Comparison of ENCODE assay signal across 25 cellular contexts in the genomic region with DNA sequence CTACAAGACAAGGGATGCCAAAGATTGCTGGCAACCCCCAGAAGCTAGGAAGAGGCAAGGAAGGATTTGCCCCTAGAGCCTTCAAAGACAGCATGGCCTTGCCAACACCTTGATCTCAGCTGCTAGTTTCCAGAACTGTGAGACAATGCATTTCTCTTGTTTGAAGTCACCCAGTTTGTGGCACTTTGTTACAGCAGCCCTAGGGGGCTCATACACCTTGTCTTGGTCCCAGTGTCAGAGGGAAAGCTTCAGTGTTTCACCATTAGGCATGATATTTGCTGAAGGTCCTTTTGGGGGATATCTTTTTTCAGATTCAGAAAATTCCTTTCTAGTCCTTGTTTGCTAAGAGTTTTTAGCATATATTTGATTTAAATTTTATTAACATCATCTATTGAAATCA. TPM values are rescaled to one million over a fixed set of nuclear protein-coding genes. Genes with fewer than 3 reads are reported as not detected.
DNase-seq lines count a peak whose midpoint lies in the region; ATAC-seq, FAIRE-seq and TF ChIP-seq lines count a peak whose summit lies in the region.
"Had no signal": no experiment of that assay in that cellular context is flagged by ENCODE, and none has a peak within 500 bp of the region (broad histone marks: within the 10 kb centered on the region; RNA-seq: fewer than 3 reads in every experiment).

No MANE protein-coding gene starts in this region.

- H4K91ac ChIP-seq in mesenchymal stem cell (ENCODE audit: low read length): no peak overlapping the region

- no peak for TF ChIP-seq CTCF in K562 (IDR thresholded peaks at IDR 0.05 in 2 of 3, conservative IDR thresholded peaks at IDR 0.05 in 1 of 3; ENCODE audit: insufficient read depth in 2 of 3, low read depth in 1 of 3, low read length in 3 of 3)

- H3K18ac ChIP-seq in mesenchymal stem cell (ENCODE audit: low read depth in 1 of 2, low read length in 2 of 2): no peak overlapping the region

- no peak overlapping the region for H3K4me2 ChIP-seq in K562 (ENCODE audit: insufficient read depth, low read length)
- no peak overlapping the region for H3K4me2 ChIP-seq in mesenchymal stem cell (ENCODE audit: low read length, poor library complexity, severe bottlenecking)
- H3K4me2 ChIP-seq: A549; BLaER1 treated with 17β-estradiol and CSF1 and Interleukin-3, amounts not matched to agents 10 nM and 100 nM; GM23338 had no signal

- no peak overlapping the region for H2AFZ ChIP-seq in K562 (ENCODE audit: low read depth, low read length)
- no peak overlapping the region for H2AFZ ChIP-seq in mesenchymal stem cell (ENCODE audit: low read depth, low read length)
- H2AFZ ChIP-seq: GM23338 had no signal

- H3K23ac ChIP-seq in mesenchymal stem cell (ENCODE audit: low read length in 2 of 2): no peak overlapping the region

- H2BK120ac ChIP-seq in mesenchymal stem cell (ENCODE audit: low read depth, low read length): no peak overlapping the region

- H2BK5ac ChIP-seq in mesenchymal stem cell (ENCODE audit: low read depth, low read length, poor library complexity, severe bottlenecking): no peak overlapping the region

- H4K20me1 ChIP-seq in K562 (replicated peaks; ENCODE audit: control insufficient read depth, insufficient read depth, low read length): no peaks in the 10 kb centered on the region

- H3K9ac ChIP-seq in K562 (ENCODE audit: insufficient read depth in 1 of 2, low read depth in 2 of 2, low read length in 2 of 2): no peak overlapping the region
- H3K9ac ChIP-seq in mesenchymal stem cell (ENCODE audit: low read length): no peak overlapping the region
- H3K9ac ChIP-seq: BLaER1 treated with 17β-estradiol and CSF1 and Interleukin-3, amounts not matched to agents 10 nM and 100 nM had no signal

- H3K36me3 ChIP-seq in K562 (ENCODE audit: control insufficient read depth, insufficient read depth, low read length) (no peaks in the 10 kb centered on the region), mesenchymal stem cell (ENCODE audit: control insufficient read depth in 1 of 2, insufficient read depth in 2 of 2, low read depth in 1 of 2, low read length in 2 of 2) (no peaks in the 10 kb centered on the region)
- H3K36me3 ChIP-seq: BE2C; BLaER1 treated with 17β-estradiol and CSF1 and Interleukin-3, amounts not matched to agents 10 nM and 100 nM had no signal

- H3K79me2 ChIP-seq in K562 (ENCODE audit: control insufficient read depth, insufficient read depth, low read length): no peaks in the 10 kb centered on the region

- no peak overlapping the region for H3K14ac ChIP-seq in mesenchymal stem cell (ENCODE audit: low read length in 2 of 2)

- H3K27ac ChIP-seq in K562 (ENCODE audit: extremely low read depth, low read depth, low read length) (no peak overlapping the region), mesenchymal stem cell (ENCODE audit: low read length, poor library complexity, severe bottlenecking) (no peak overlapping the region), caudate nucleus (ENCODE audit: low read depth, low read length) (no peak overlapping the region)
- H3K27ac ChIP-seq: A549; BLaER1 treated with 17β-estradiol and CSF1 and Interleukin-3, amounts not matched to agents 10 nM and 100 nM had no signal

- H3K9me1 ChIP-seq in K562 (ENCODE audit: control insufficient read depth, insufficient read depth, low read length): no peaks in the 10 kb centered on the region

- intact Hi-C loops in K562 (cut with micrococcal nuclease): loop anchor here (10.0 kb wide), 1 partner anchor 575 kb away; no protein-coding TSS in a partner anchor

- no peak overlapping the region for H3K4me3 ChIP-seq in K562
- H3K4me3 ChIP-seq in mesenchymal stem cell (ENCODE audit: insufficient read depth in 1 of 2, low read depth in 1 of 2, low read length in 2 of 2): no peak overlapping the region
- H3K4me3 ChIP-seq: A549; BLaER1 treated with 17β-estradiol and CSF1 and Interleukin-3, amounts not matched to agents 10 nM and 100 nM; GM12878; GM23338 had no signal

- peaks cover 3% of the 10 kb centered on the region for H3K79me1 ChIP-seq in mesenchymal stem cell (replicated peaks; ENCODE audit: low read length, poor library complexity, severe bottlenecking)

- H3K4me1 ChIP-seq in K562 (replicated peaks in 1 of 2; ENCODE audit: control insufficient read depth in 2 of 2, insufficient read depth in 2 of 2, low read length in 2 of 2) (peaks cover 2 to 18% of the 10 kb centered on the region in 2 experiments; a peak in 2 of 5 replicates), mesenchymal stem cell (ENCODE audit: control insufficient read depth, insufficient read depth, low read depth, low read length) (peaks cover 5% of the 10 kb centered on the region)
- H3K4me1 ChIP-seq: BE2C had no signal

- H2BK15ac ChIP-seq in mesenchymal stem cell (ENCODE audit: low read depth, poor library complexity, severe bottlenecking): no peak overlapping the region

- H3K9me3 ChIP-seq in K562 (replicated peaks; ENCODE audit: control insufficient read depth, insufficient read depth, low read depth, low read length) (no peaks in the 10 kb centered on the region), mesenchymal stem cell (ENCODE audit: control insufficient read depth, low read length) (no peaks in the 10 kb centered on the region)
- H3K9me3 ChIP-seq: A549; BE2C; BLaER1 treated with 17β-estradiol and CSF1 and Interleukin-3, amounts not matched to agents 10 nM and 100 nM had no signal

- no peak overlapping the region for H2BK12ac ChIP-seq in mesenchymal stem cell (ENCODE audit: low read length in 2 of 2)

- no peak overlapping the region for H3K4ac ChIP-seq in mesenchymal stem cell (ENCODE audit: low read depth in 1 of 2, low read length in 2 of 2)

- no TSS peak for BruUV-seq in K562 (replicated peaks; lab: Mats Ljungman, UMichigan)

- H3K27me3 ChIP-seq in K562 (ENCODE audit: control insufficient read depth in 2 of 2, insufficient read depth in 2 of 2, low read length in 2 of 2): peaks cover 15 to 21% of the 10 kb centered on the region in 2 experiments; a peak in 4 of 5 replicates
- no peaks in the 10 kb centered on the region for H3K27me3 ChIP-seq in mesenchymal stem cell (ENCODE audit: control insufficient read depth in 1 of 2, insufficient read depth in 1 of 2, low read length in 2 of 2)

- no peak for TF ChIP-seq POLR2A in GM12892 (IDR thresholded peaks at IDR 0.05; ENCODE audit: low read depth, low read length)
- no peak for TF ChIP-seq POLR2A in K562 (conservative IDR thresholded peaks at IDR 0.05)

- no peak for ATAC-seq in K562
- ATAC-seq: A549, GM12878, GM23338 had no signal

- H2AK5ac ChIP-seq in mesenchymal stem cell (ENCODE audit: low read length, severe bottlenecking): no peak overlapping the region

- in situ Hi-C loops in K562 (cut with MboI): no loop called here

- DNase-seq in GM12892 (ENCODE audit: insufficient read length) (no peak), K562 (ENCODE audit: extremely low read depth in 1 of 4, low spot score in 3 of 4) (no peak), mesenchymal stem cell (no peak), amniotic stem cell (lab: John Stamatoyannopoulos, UW) (no peak), caudate nucleus (lab: John Stamatoyannopoulos, UW) (no peak), NCI-H2029 (lab: John Stamatoyannopoulos, UW) (no peak)
- DNase-seq: 8988T; ACHN; AML-193; BE2C; CD4-positive, alpha-beta T cell; CD8-positive, alpha-beta memory T cell; DMS 273 treated with DMSO at 0.1 percent for 48 hours; DMS79; EL; GDM1; HCEC 1CT had no signal

- H4K8ac ChIP-seq in mesenchymal stem cell (ENCODE audit: low read length): peak overlapping the region; percentile 54

- FAIRE-seq in GM12892 (lab: Jason Lieb, UNC) (peak; percentile 44), K562 (lab: Jason Lieb, UNC) (no peak)
- FAIRE-seq: A549, D721Med, GM12878, GM18507, H54 had no signal

- no peak for TF ChIP-seq RAD21 in K562 (CRISPR knock-in tag; conservative IDR thresholded peaks at IDR 0.05 in 1 of 2, IDR thresholded peaks at IDR 0.05 in 1 of 2)

- CTCF ChIA-PET in K562 (lab: Yijun Ruan, JAX; ENCODE audit: low intra/inter-chr PET ratio): no interaction called here

- POLR2A ChIA-PET in K562 (lab: Yijun Ruan, JAX): no interaction called here

- TF ChIP-seq EP300 in K562 (IDR thresholded peaks at IDR 0.05; ENCODE audit: low read length): no peak

RNA-seq across cellular contexts. Expression of a gene that starts 3.1 kb away (rescaled TPM):
- not detected for polyA plus RNA-seq in GM12892 (2012; ENCODE audit: missing spikeins)
- total RNA-seq in K562 (2011; cell fraction: chromatin; rRNA removed; ENCODE audit: low replicate concordance): 1.1 and 2.8 TPM in 2 replicates
- 2.6 and 3.0 TPM in 2 replicates for total RNA-seq in K562 (2011; cell fraction: nucleolus; rRNA removed)
- 3.2 and 3.3 TPM in 2 replicates for total RNA-seq in K562 (2011; cell fraction: nucleoplasm; rRNA removed)
- total RNA-seq in K562 (2014; rRNA removed) (2.9 and 3.1 TPM in 2 replicates), K562 (2014; rRNA removed; fragmentation: Illumina TruSeq; extraction: Trizol) (3.8 and 4.1 TPM in 2 replicates), K562 (2015; rRNA removed; fragmentation: Illumina TruSeq; extraction: Trizol) (2.8 and 3.4 TPM in 2 replicates), K562 (2021) (2.5 and 3.4 TPM in 2 replicates)
- polyA plus RNA-seq in K562 (2011; rRNA removed) (2.7 and 3.7 TPM in 2 replicates), K562 (2014; fragmentation: Illumina TruSeq; extraction: Trizol) (3.5 and 4.4 TPM in 2 replicates), K562 (2014; fragmentation: Nextera tagmentation; extraction: Ambion mirVana) (1 to 10 TPM; 1.3 to 2.8 TPM), K562 (2014; rRNA removed) (3.7 and 4.5 TPM in 2 replicates)
- 2.2 and 5.0 TPM in 2 replicates for polyA plus RNA-seq in K562 (2011; cell fraction: cytosol; rRNA removed)
- 0.80 and 2.0 TPM in 2 replicates for polyA plus RNA-seq in K562 (2011; cell fraction: nucleus; rRNA removed)
- polyA plus RNA-seq in K562 (2012): 5.6 and 15.7 TPM in 2 replicates
- 4.6 and 7.5 TPM in 2 replicates for polyA minus RNA-seq in K562 (2011; rRNA and poly(A)+ RNA removed)
- 1.6 TPM in 2 replicates for polyA minus RNA-seq in K562 (2011; cell fraction: cytosol; rRNA and poly(A)+ RNA removed)
- polyA minus RNA-seq in K562 (2011; cell fraction: nucleus; rRNA and poly(A)+ RNA removed): 0.67 and 1.2 TPM in 2 replicates
- 51.4 TPM for polyA plus RNA-seq in mesenchymal stem cell (2013, experiment 1 of 2)
- polyA plus RNA-seq in mesenchymal stem cell (2013, experiment 2 of 2): 54.3 TPM
- total RNA-seq: CD4-positive, alpha-beta T cell; CD8-positive, alpha-beta memory T cell had no signal
- polyA plus RNA-seq: CD14-positive monocyte; CD8-positive, alpha-beta memory T cell had no signal

RNA-seq across cellular contexts. Expression of a gene that starts 49.4 kb away (rescaled TPM):
- polyA plus RNA-seq in GM12892 (2012; ENCODE audit: missing spikeins): not detected
- total RNA-seq in K562 (2011; cell fraction: chromatin; rRNA removed; ENCODE audit: low replicate concordance): not detected in 2 replicates
- not detected in 2 replicates for total RNA-seq in K562 (2011; cell fraction: nucleolus; rRNA removed)
- not detected in 2 replicates for total RNA-seq in K562 (2011; cell fraction: nucleoplasm; rRNA removed)
- total RNA-seq in K562 (2014; rRNA removed) (0.05 TPM in 1 of 2 replicates, not detected in the other), K562 (2014; rRNA removed; fragmentation: Illumina TruSeq; extraction: Trizol) (not detected in 2 replicates), K562 (2015; rRNA removed; fragmentation: Illumina TruSeq; extraction: Trizol) (not detected in 2 replicates), K562 (2021) (not detected in 2 replicates)
- polyA plus RNA-seq in K562 (2011; rRNA removed) (not detected in 2 replicates), K562 (2014; fragmentation: Illumina TruSeq; extraction: Trizol) (0.07 TPM in 1 of 2 replicates, not detected in the other), K562 (2014; fragmentation: Nextera tagmentation; extraction: Ambion mirVana) (under 1 TPM in 1 of 2 experiments, not detected in 1; 0.01 TPM), K562 (2014; rRNA removed) (0.01 TPM in 1 of 2 replicates, not detected in the other)
- not detected in 2 replicates for polyA plus RNA-seq in K562 (2011; cell fraction: cytosol; rRNA removed)
- polyA plus RNA-seq in K562 (2011; cell fraction: nucleus; rRNA removed): 0.01 TPM in 1 of 2 replicates, not detected in the other
- polyA plus RNA-seq in K562 (2012): 0.03 TPM in 1 of 2 replicates, not detected in the other
- not detected in 2 replicates for polyA minus RNA-seq in K562 (2011; rRNA and poly(A)+ RNA removed)
- polyA minus RNA-seq in K562 (2011; cell fraction: cytosol; rRNA and poly(A)+ RNA removed): not detected in 2 replicates
- polyA minus RNA-seq in K562 (2011; cell fraction: nucleus; rRNA and poly(A)+ RNA removed): not detected in 2 replicates
- 0.21 TPM for polyA plus RNA-seq in mesenchymal stem cell (2013, experiment 1 of 2)
- polyA plus RNA-seq in mesenchymal stem cell (2013, experiment 2 of 2): 0.15 TPM
- total RNA-seq: CD4-positive, alpha-beta T cell; CD8-positive, alpha-beta memory T cell; GM12878 had no signal
- polyA plus RNA-seq: CD14-positive monocyte; CD8-positive, alpha-beta memory T cell; GM12878 had no signal
